ENCODE assay signal across 30 cellular contexts in the genomic region with DNA sequence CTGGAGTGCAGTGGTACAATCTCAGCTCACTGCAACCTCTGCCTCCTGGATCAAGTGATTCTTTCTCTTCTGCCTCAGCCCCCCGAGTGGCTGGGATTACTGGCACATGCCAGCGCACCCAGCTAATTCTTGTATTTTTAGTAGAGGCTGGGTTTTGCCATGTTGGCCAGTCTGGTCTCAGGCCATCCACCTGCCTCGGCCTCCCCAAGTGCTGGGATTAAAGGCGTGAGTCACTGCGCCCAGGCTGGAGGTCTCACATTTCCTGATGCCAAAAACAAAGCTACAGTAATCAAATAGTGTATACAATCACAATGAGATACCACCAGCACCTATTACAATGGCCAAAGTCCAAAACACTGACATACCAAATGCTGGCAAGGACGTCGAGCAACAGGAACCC.
"Had no signal": no experiment of that assay in that cellular context is flagged by ENCODE, and none has a peak within 500 bp of the region (broad histone marks: within the 10 kb centered on the region; RNA-seq: fewer than 3 reads in every experiment).

No MANE protein-coding gene starts in this region.

- H3K9me3 Mint-ChIP-seq: endodermal cell, neural progenitor cell had no signal

- H3K27ac ChIP-seq: epithelial cell of prostate, gastroesophageal sphincter, heart left ventricle, hepatocyte, neural progenitor cell, parathyroid adenoma, sigmoid colon, stomach, testis, tibial artery had no signal

- H3K9me3 ChIP-seq: gastroesophageal sphincter, sigmoid colon, stomach, testis, tibial artery had no signal

- H3K4me1 Mint-ChIP-seq: endodermal cell, neural progenitor cell had no signal

- H3K27ac Mint-ChIP-seq: endodermal cell; memory B cell; naive thymus-derived CD4-positive, alpha-beta T cell; nephron; neural progenitor cell; progenitor cell of endocrine pancreas; type B pancreatic cell had no signal

- H3K27me3 ChIP-seq: dorsolateral prefrontal cortex, gastroesophageal sphincter, heart left ventricle, hepatocyte, neural progenitor cell, sigmoid colon, stomach, testis, tibial artery had no signal

- DNase-seq: dorsolateral prefrontal cortex; effector CD8-positive, alpha-beta T cell; endodermal cell; foreskin fibroblast; heart left ventricle; kidney; naive thymus-derived CD4-positive, alpha-beta T cell; right cardiac atrium; sigmoid colon; stimulated activated CD4-positive, alpha-beta T cell treated with anti-CD3 and anti-CD28 coated beads, Interleukin-12 subunit alpha, Interleukin-12 subunit beta, amount 100 ng/mL, for 4 hours; stimulated activated CD4-positive, alpha-beta T cell treated with anti-CD3 and anti-CD28 coated beads, Interleukin-1b, Interleukin-23, amount 100 ng/mL, for 48 hours; stimulated activated CD4-positive, alpha-beta T cell treated with anti-CD3 and anti-CD28 coated beads, Interleukin-4, amount 100 ng/mL, for 1 hour; stimulated activated CD8-positive, alpha-beta memory T cell treated with anti-CD3 and anti-CD28 coated beads, Interleukin-4, amount 100 ng/mL, for 48 hours; stimulated activated naive CD4-positive, alpha-beta T cell; stomach; testis; tibial artery had no signal

- ATAC-seq: esophagus mucosa; gastroesophageal sphincter; heart left ventricle; left lobe of liver; naive thymus-derived CD4-positive, alpha-beta T cell; right cardiac atrium had no signal

- H3K4me1 ChIP-seq: neural progenitor cell, testis had no signal

- H3K4me3 Mint-ChIP-seq: endodermal cell; memory B cell; naive thymus-derived CD4-positive, alpha-beta T cell; nephron; neural progenitor cell; type B pancreatic cell had no signal

- H3K36me3 ChIP-seq: neural progenitor cell had no signal

- H3K27me3 Mint-ChIP-seq: naive thymus-derived CD4-positive, alpha-beta T cell; progenitor cell of endocrine pancreas; type B pancreatic cell had no signal

- H3K4me3 ChIP-seq: dorsolateral prefrontal cortex, gastroesophageal sphincter, heart left ventricle, hepatocyte, lung, neural progenitor cell, sigmoid colon, smooth muscle cell, stomach, testis, tibial artery had no signal
